In genomic region chr9:125296843-125297372, GRCh38 we compare ENCODE assay signal across 13 cellular contexts. TPM values are rescaled to one million over a fixed set of nuclear protein-coding genes. Genes with fewer than 3 reads are reported as not detected.
DNase-seq lines count a peak whose midpoint lies in the region; ATAC-seq and TF ChIP-seq lines count a peak whose summit lies in the region.
"Had no signal": no experiment of that assay in that cellular context is flagged by ENCODE, and none has a peak within 500 bp of the region (broad histone marks: within the 10 kb centered on the region; RNA-seq: fewer than 3 reads in every experiment).

No MANE protein-coding gene starts in this region.

- H3K4me3 ChIP-seq in choroid plexus epithelial cell (ENCODE audit: low read depth, low read length) (no peak overlapping the region), thyroid gland (replicated peaks in 1 of 3) (no peak overlapping the region), adrenal gland (no peak overlapping the region)
- H3K4me3 ChIP-seq: testis had no signal

- TF ChIP-seq POLR2A in thyroid gland (IDR thresholded peaks at IDR 0.05) (no peak), adrenal gland (IDR thresholded peaks at IDR 0.05) (no peak)

- H3K27ac Mint-ChIP-seq in activated naive CD8-positive, alpha-beta T cell = peak overlapping the region; percentile 46
- no peak overlapping the region for H3K27ac Mint-ChIP-seq in activated naive CD8-positive, alpha-beta T cell treated with anti-CD3 and anti-CD28 coated beads, Interleukin-2, amount 50 U/mL, for 24 hours
- no peak overlapping the region for H3K27ac Mint-ChIP-seq in activated T-helper 2 cell treated with anti-CD3 and anti-CD28 coated beads, Interferon-gamma antibody, Interleukin-2, Interleukin-4, amounts not matched to agents 10 μg/mL and 5 μg/mL and 100 μg/mL, durations not matched to agents 14 hours and 24 hours and 36 hours
- H3K27ac Mint-ChIP-seq: activated CD8-positive, alpha-beta T cell treated with anti-CD3 and anti-CD28 coated beads, Interleukin-2, amount 10 ng/mL, durations not matched to agents 7 days and 5 days had no signal

- intact Hi-C loops in thyroid gland (cut with DNase I) (no loop called here), adrenal gland (cut with DNase I) (no loop called here)
- intact Hi-C loops in activated T-helper 2 cell treated with anti-CD3 and anti-CD28 coated beads, Interferon-gamma antibody, Interleukin-2, Interleukin-4, amounts not matched to agents 10 μg/mL and 5 μg/mL and 100 μg/mL, durations not matched to agents 14 hours and 24 hours and 36 hours (cut with micrococcal nuclease) = no loop called here

- ATAC-seq in activated naive CD8-positive, alpha-beta T cell treated with anti-CD3 and anti-CD28 coated beads, Interleukin-2, amount 50 U/mL, for 24 hours = no peak
- ATAC-seq: activated CD8-positive, alpha-beta T cell treated with anti-CD3 and anti-CD28 coated beads, Interleukin-2, amount 10 ng/mL, durations not matched to agents 7 days and 5 days; T-cell had no signal

- peaks cover 9% of the 10 kb centered on the region for H3K4me1 Mint-ChIP-seq in activated naive CD8-positive, alpha-beta T cell (ENCODE audit: low read depth)
- peaks cover 1% of the 10 kb centered on the region for H3K4me1 Mint-ChIP-seq in activated naive CD8-positive, alpha-beta T cell treated with anti-CD3 and anti-CD28 coated beads, Interleukin-2, amount 50 U/mL, for 24 hours
- no peaks in the 10 kb centered on the region for H3K4me1 Mint-ChIP-seq in activated T-helper 2 cell treated with anti-CD3 and anti-CD28 coated beads, Interferon-gamma antibody, Interleukin-2, Interleukin-4, amounts not matched to agents 10 μg/mL and 5 μg/mL and 100 μg/mL, durations not matched to agents 14 hours and 24 hours and 36 hours (ENCODE audit: low read depth)

- H3K4me1 ChIP-seq in thyroid gland (peaks cover 25 to 34% of the 10 kb centered on the region in 2 donors), adrenal gland (replicated peaks in 1 of 2) (peaks cover 0 to 10% of the 10 kb centered on the region in 2 donors)
- H3K4me1 ChIP-seq: testis had no signal

- 34 to 49% methylated on average over 3 of the region's 3 CpGs for WGBS in thyroid gland, 2 donors
- 76 to 84% (median 79%) methylated on average over 3 of the region's 3 CpGs for WGBS in adrenal gland, 4 donors

- H3K9me3 Mint-ChIP-seq in activated naive CD8-positive, alpha-beta T cell (ENCODE audit: low read depth) = no peaks in the 10 kb centered on the region
- H3K9me3 Mint-ChIP-seq in activated naive CD8-positive, alpha-beta T cell treated with anti-CD3 and anti-CD28 coated beads, Interleukin-2, amount 50 U/mL, for 24 hours = no peaks in the 10 kb centered on the region
- H3K9me3 Mint-ChIP-seq in activated T-helper 2 cell treated with anti-CD3 and anti-CD28 coated beads, Interferon-gamma antibody, Interleukin-2, Interleukin-4, amounts not matched to agents 10 μg/mL and 5 μg/mL and 100 μg/mL, durations not matched to agents 14 hours and 24 hours and 36 hours = no peaks in the 10 kb centered on the region
- H3K9me3 Mint-ChIP-seq: T-cell had no signal

- H3K27me3 ChIP-seq in thyroid gland (no peaks in the 10 kb centered on the region), adrenal gland (no peaks in the 10 kb centered on the region)
- H3K27me3 ChIP-seq: testis had no signal

- H3K36me3 ChIP-seq in thyroid gland (peaks cover 0 to 10% of the 10 kb centered on the region in 2 donors), adrenal gland (replicated peaks in 1 of 2) (peaks cover 0 to 5% of the 10 kb centered on the region in 2 donors)

- peak overlapping the region in 2 of 3 donors; percentile 71 to 89 for H3K27ac ChIP-seq in thyroid gland
- peak overlapping the region in 1 of 5 donors; percentile 3 for H3K27ac ChIP-seq in adrenal gland
- H3K27ac ChIP-seq: testis had no signal

- H3K27me3 Mint-ChIP-seq in activated naive CD8-positive, alpha-beta T cell = no peaks in the 10 kb centered on the region
- H3K27me3 Mint-ChIP-seq in activated naive CD8-positive, alpha-beta T cell treated with anti-CD3 and anti-CD28 coated beads, Interleukin-2, amount 50 U/mL, for 24 hours = no peaks in the 10 kb centered on the region
- H3K27me3 Mint-ChIP-seq in activated T-helper 2 cell treated with anti-CD3 and anti-CD28 coated beads, Interferon-gamma antibody, Interleukin-2, Interleukin-4, amounts not matched to agents 10 μg/mL and 5 μg/mL and 100 μg/mL, durations not matched to agents 14 hours and 24 hours and 36 hours (ENCODE audit: low read depth) = no peaks in the 10 kb centered on the region
- H3K27me3 Mint-ChIP-seq: T-cell had no signal

- no peak for TF ChIP-seq CTCF in choroid plexus epithelial cell (conservative IDR thresholded peaks at IDR 0.05; ENCODE audit: low read depth, low read length)
- TF ChIP-seq CTCF in thyroid gland (IDR thresholded peaks at IDR 0.05) = no peak
- TF ChIP-seq CTCF in adrenal gland (IDR thresholded peaks at IDR 0.05) = no peak

- no peaks in the 10 kb centered on the region for H3K36me3 Mint-ChIP-seq in activated naive CD8-positive, alpha-beta T cell
- H3K36me3 Mint-ChIP-seq in activated naive CD8-positive, alpha-beta T cell treated with anti-CD3 and anti-CD28 coated beads, Interleukin-2, amount 50 U/mL, for 24 hours (ENCODE audit: low read depth) = peaks cover 21% of the 10 kb centered on the region
- H3K36me3 Mint-ChIP-seq in activated T-helper 2 cell treated with anti-CD3 and anti-CD28 coated beads, Interferon-gamma antibody, Interleukin-2, Interleukin-4, amounts not matched to agents 10 μg/mL and 5 μg/mL and 100 μg/mL, durations not matched to agents 14 hours and 24 hours and 36 hours (ENCODE audit: low read depth) = peaks cover 21% of the 10 kb centered on the region

- no peak for DNase-seq in activated naive CD8-positive, alpha-beta T cell treated with anti-CD3 and anti-CD28 coated beads, Interleukin-2, amount 50 U/mL, for 24 hours
- DNase-seq in NCI-H2227 (lab: John Stamatoyannopoulos, UW; ENCODE audit: unreplicated experiment) (peak; percentile 22), choroid plexus epithelial cell (ENCODE audit: low read depth) (peak; percentile 17), thyroid gland (peak in 1 of 2 donors; percentile 16), adrenal gland (no peak), NCI-H1048 (lab: John Stamatoyannopoulos, UW) (no peak)
- no peak for DNase-seq in activated T-helper 2 cell treated with anti-CD3 and anti-CD28 coated beads, Interferon-gamma antibody, Interleukin-2, Interleukin-4, amounts not matched to agents 10 μg/mL and 5 μg/mL and 100 μg/mL, durations not matched to agents 14 hours and 24 hours and 36 hours (ENCODE audit: low spot score)
- DNase-seq: activated CD8-positive, alpha-beta T cell treated with anti-CD3 and anti-CD28 coated beads, Interleukin-2, amount 10 ng/mL, durations not matched to agents 7 days and 5 days; amniotic stem cell; NCI-H226; T-cell; testis had no signal

- no peak overlapping the region for H3K4me3 Mint-ChIP-seq in activated naive CD8-positive, alpha-beta T cell
- H3K4me3 Mint-ChIP-seq in activated naive CD8-positive, alpha-beta T cell treated with anti-CD3 and anti-CD28 coated beads, Interleukin-2, amount 50 U/mL, for 24 hours = no peak overlapping the region
- no peak overlapping the region for H3K4me3 Mint-ChIP-seq in activated T-helper 2 cell treated with anti-CD3 and anti-CD28 coated beads, Interferon-gamma antibody, Interleukin-2, Interleukin-4, amounts not matched to agents 10 μg/mL and 5 μg/mL and 100 μg/mL, durations not matched to agents 14 hours and 24 hours and 36 hours (ENCODE audit: low read depth)
- H3K4me3 Mint-ChIP-seq: activated CD8-positive, alpha-beta T cell treated with anti-CD3 and anti-CD28 coated beads, Interleukin-2, amount 10 ng/mL, durations not matched to agents 7 days and 5 days; T-cell had no signal

- H3K9me3 ChIP-seq in thyroid gland (no peaks in the 10 kb centered on the region), adrenal gland (replicated peaks in 1 of 3) (no peaks in the 10 kb centered on the region)
- H3K9me3 ChIP-seq: testis had no signal

RNA-seq across cellular contexts. Expression of gene GAPVD1, which starts 35.3 kb away (rescaled TPM):
- total RNA-seq in thyroid gland (100 to 1,000 TPM in 2 of 4 donors, 10 to 100 TPM in 2; 92.6 to 140 (median 104) TPM), adrenal gland (10 to 100 TPM; 27.9 to 63.1 (median 41.3) TPM)
- 50.8 and 51.0 TPM in 2 replicates for total RNA-seq in activated T-helper 2 cell treated with anti-CD3 and anti-CD28 coated beads, Interferon-gamma antibody, Interleukin-2, Interleukin-4, amounts not matched to agents 10 μg/mL and 5 μg/mL and 100 μg/mL, durations not matched to agents 14 hours and 24 hours and 36 hours
- 10 to 100 TPM in 1 of 3 donors, 1 to 10 TPM in 2; 7.1 to 25.5 (median 9.6) TPM for polyA plus RNA-seq in adrenal gland

RNA-seq across cellular contexts. Expression of gene HSPA5, which starts 55.8 kb away (rescaled TPM):
- total RNA-seq in thyroid gland (100 to 1,000 TPM; 202 to 921 (median 592) TPM), adrenal gland (100 to 1,000 TPM in 5 of 8 donors, 10 to 100 TPM in 3; 62.7 to 551 (median 133) TPM)
- total RNA-seq in activated T-helper 2 cell treated with anti-CD3 and anti-CD28 coated beads, Interferon-gamma antibody, Interleukin-2, Interleukin-4, amounts not matched to agents 10 μg/mL and 5 μg/mL and 100 μg/mL, durations not matched to agents 14 hours and 24 hours and 36 hours = 283 and 285 TPM in 2 replicates
- 100 to 1,000 TPM in 1 of 3 donors, 10 to 100 TPM in 2; 30.0 to 677 (median 40.6) TPM for polyA plus RNA-seq in adrenal gland

Comparison
In these comparisons a context has a peak if more than half of its experiments do, and no peak if none do; other contexts are left out.
1. DNase-seq: peak in NCI-H2227 (single experiment) and choroid plexus epithelial cell (single experiment); none in activated naive CD8-positive, alpha-beta T cell treated with anti-CD3 and anti-CD28 coated beads, Interleukin-2, amount 50 U/mL, for 24 hours (single experiment), activated T-helper 2 cell treated with anti-CD3 and anti-CD28 coated beads, Interferon-gamma antibody, Interleukin-2, Interleukin-4, amounts not matched to agents 10 μg/mL and 5 μg/mL and 100 μg/mL, durations not matched to agents 14 hours and 24 hours and 36 hours (single experiment), adrenal gland (0 of 7) and NCI-H1048 (single experiment).